In genomic region chr9:114289106-114289505, GRCh38 we compare ENCODE assay signal across 1 cellular context.
TF ChIP-seq lines count a peak whose summit lies in the region.

No MANE protein-coding gene starts in this region.

TF ChIP-seq in HepG2, 621 proteins besides CTCF, POLR2A, EP300 and RAD21:
- TF ChIP-seq KLF6 (CRISPR knock-in tag; IDR thresholded peaks at IDR 0.05) = no peak
- no peak for TF ChIP-seq ELF4 (CRISPR knock-in tag; IDR thresholded peaks at IDR 0.05; ENCODE audit: borderline replicate concordance)
- no peak for TF ChIP-seq ZNF75D (CRISPR knock-in tag; IDR thresholded peaks at IDR 0.05; ENCODE audit: borderline replicate concordance)
